In the genomic region with DNA sequence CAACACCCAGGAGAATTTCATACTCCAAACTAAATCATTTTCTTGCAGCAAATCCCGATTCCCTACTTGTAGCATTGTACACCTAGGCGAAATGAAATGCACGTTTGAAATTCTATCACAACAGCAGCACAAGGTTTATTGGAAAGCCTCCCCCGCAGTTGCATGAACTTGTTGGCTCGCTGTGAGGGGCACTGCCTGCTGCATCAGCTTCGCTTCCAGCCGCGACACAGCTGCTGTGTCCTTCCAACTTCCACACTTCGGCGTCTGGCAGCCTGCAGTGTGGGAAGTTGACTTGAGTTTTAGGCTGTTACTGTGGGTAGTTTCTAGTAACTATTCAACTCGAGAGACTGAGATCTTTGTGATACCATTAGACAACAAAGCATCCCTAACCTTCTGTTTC, we compare ENCODE assay signal across 16 cellular contexts.
A peak's percentile ranks its signal among the peaks of the same experiment; 100 is the strongest.
DNase-seq lines count a peak whose midpoint lies in the region; ATAC-seq and TF ChIP-seq lines count a peak whose summit lies in the region.
"Had no signal": no experiment of that assay in that cellular context is flagged by ENCODE, and none has a peak within 500 bp of the region (broad histone marks: within the 10 kb centered on the region; RNA-seq: fewer than 3 reads in every experiment).

No MANE protein-coding gene starts in this region.

- DNase-seq in right cardiac atrium (peak; percentile 18 to 71 (median 49)), heart left ventricle (no peak), left kidney (ENCODE audit: low read depth, low spot score) (peak; percentile 51), GM13977 (ENCODE audit: low spot score) (no peak)
- no peak for DNase-seq in stimulated activated naive CD8-positive, alpha-beta T cell treated with anti-CD3 and anti-CD28 coated beads, Interleukin-15, Interleukin-2, amounts not matched to agents 100 U/mL and 50 U/mL, for 24 hours
- DNase-seq: 8988T; ACHN; AML-193; Caco-2; Calu3; CD4-positive, alpha-beta T cell; CD8-positive, alpha-beta T cell; DMS79 treated with DMSO at 0.1 percent for 48 hours; GF-D8 had no signal

- no peak for TF ChIP-seq CTCF in heart left ventricle (IDR thresholded peaks at IDR 0.05)
- no peak for TF ChIP-seq CTCF in GM13977 (IDR thresholded peaks at IDR 0.05; ENCODE audit: extremely low read depth, insufficient read depth, missing control alignments)

- H3K27ac ChIP-seq in right cardiac atrium (ENCODE audit: low read length) (no peak overlapping the region), heart left ventricle (no peak overlapping the region)
- H3K27ac ChIP-seq: BLaER1 treated with 17β-estradiol and CSF1 and Interleukin-3, amounts not matched to agents 10 nM and 100 nM; C4-2B had no signal

- H3K9me3 ChIP-seq in right cardiac atrium (ENCODE audit: control insufficient read depth, low read length), result no peaks in the 10 kb centered on the region
- no peaks in the 10 kb centered on the region for H3K9me3 ChIP-seq in heart left ventricle
- H3K9me3 ChIP-seq: BLaER1 treated with 17β-estradiol and CSF1 and Interleukin-3, amounts not matched to agents 10 nM and 100 nM; Caco-2 had no signal

- no peaks in the 10 kb centered on the region for H3K4me1 ChIP-seq in right cardiac atrium (ENCODE audit: control insufficient read depth, insufficient read depth, low read length)
- H3K4me1 ChIP-seq in heart left ventricle, result no peaks in the 10 kb centered on the region
- H3K4me1 ChIP-seq: BLaER1 treated with 17β-estradiol and CSF1 and Interleukin-3, amounts not matched to agents 10 nM and 100 nM; Caco-2 had no signal

- intact Hi-C loops in right cardiac atrium (cut with DNase I) (no loop called here), heart left ventricle (cut with DNase I) (no loop called here)

- ATAC-seq in right cardiac atrium (peak in 1 of 2 donors; percentile 43), heart left ventricle (no peak)
- ATAC-seq in stimulated activated naive CD8-positive, alpha-beta T cell treated with anti-CD3 and anti-CD28 coated beads, Interleukin-15, Interleukin-2, amounts not matched to agents 100 U/mL and 50 U/mL, for 24 hours, result no peak
- ATAC-seq: CD8-positive, alpha-beta T cell had no signal

- 43% methylated on average over 11 of the region's 11 CpGs for WGBS in right cardiac atrium
- 51 to 74% (median 57%) methylated on average over 11 of the region's 11 CpGs for WGBS in heart left ventricle, 4 donors

- H3K27me3 ChIP-seq in right cardiac atrium (ENCODE audit: control insufficient read depth, insufficient read depth), result no peaks in the 10 kb centered on the region
- H3K27me3 ChIP-seq in heart left ventricle, result no peaks in the 10 kb centered on the region
- H3K27me3 ChIP-seq: BLaER1 treated with 17β-estradiol and CSF1 and Interleukin-3, amounts not matched to agents 10 nM and 100 nM had no signal

- H3K36me3 ChIP-seq in heart left ventricle, result no peaks in the 10 kb centered on the region
- H3K36me3 ChIP-seq: BLaER1 treated with 17β-estradiol and CSF1 and Interleukin-3, amounts not matched to agents 10 nM and 100 nM had no signal

- no peak overlapping the region for H3K4me3 ChIP-seq in right cardiac atrium (ENCODE audit: low read length)
- no peak overlapping the region for H3K4me3 ChIP-seq in heart left ventricle
- H3K4me3 ChIP-seq: BLaER1 treated with 17β-estradiol and CSF1 and Interleukin-3, amounts not matched to agents 10 nM and 100 nM had no signal

- no peak for TF ChIP-seq POLR2A in heart left ventricle (IDR thresholded peaks at IDR 0.05)

- in situ Hi-C loops in GM13977 (cut with MboI; ENCODE audit: low pct_unique_long_range_greater_than_20kb, low sequenced_read_pairs, unreplicated experiment), result no loop called here

Comparison
In these comparisons a context has a peak if more than half of its experiments do, and no peak if none do; other contexts are left out.
1. DNase-seq: peak in right cardiac atrium (3 of 3) and left kidney (single experiment); none in heart left ventricle (0 of 5), stimulated activated naive CD8-positive, alpha-beta T cell treated with anti-CD3 and anti-CD28 coated beads, Interleukin-15, Interleukin-2, amounts not matched to agents 100 U/mL and 50 U/mL, for 24 hours (single experiment) and GM13977 (single experiment).